9 cellular contexts compared by ENCODE assay signal in the genomic region with DNA sequence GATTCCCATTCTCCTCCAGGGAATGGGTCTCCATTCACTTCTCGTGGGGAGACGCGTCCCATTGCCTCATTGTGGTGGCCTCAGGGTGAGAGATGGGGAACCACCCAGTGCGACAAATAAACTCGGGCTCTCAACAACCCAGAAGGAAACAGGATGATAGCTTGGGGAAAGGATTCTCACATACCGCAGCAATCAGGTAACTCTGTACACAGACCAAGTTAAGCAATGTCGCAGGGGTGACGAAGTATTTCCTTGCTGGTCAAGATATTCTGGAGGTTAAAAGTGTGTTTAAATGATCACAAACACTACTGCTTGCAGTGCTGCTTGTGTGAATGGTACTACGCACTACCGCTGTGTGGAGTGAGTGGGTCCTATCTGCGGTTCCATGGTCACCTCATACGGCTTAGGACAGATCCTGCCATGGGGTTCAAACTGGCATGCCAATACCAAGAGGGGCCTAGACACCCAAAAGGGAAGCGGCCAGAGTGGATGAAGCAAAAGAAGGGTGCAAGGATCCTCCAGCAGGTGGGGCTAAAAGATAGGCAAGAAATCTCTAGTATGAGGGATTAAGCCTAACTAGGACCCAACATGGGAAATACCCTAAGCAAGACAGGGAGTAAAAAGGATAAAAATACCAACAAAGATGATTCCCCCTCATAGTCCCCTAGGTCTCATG.
DNase-seq lines count a peak whose midpoint lies in the region; ATAC-seq and TF ChIP-seq lines count a peak whose summit lies in the region.
"Had no signal": no experiment of that assay in that cellular context is flagged by ENCODE, and none has a peak within 500 bp of the region (broad histone marks: within the 10 kb centered on the region; RNA-seq: fewer than 3 reads in every experiment).

No MANE protein-coding gene starts in this region.

- H3K36me3 Mint-ChIP-seq in T-helper 17 cell (ENCODE audit: low read depth), result no peaks in the 10 kb centered on the region
- H3K36me3 Mint-ChIP-seq: natural killer cell treated with Interleukin-12 subunit alpha and Interleukin-12 subunit beta and Interleukin-15 and Interleukin-18, amount 100 ng/mL, for 72 hours had no signal

- ATAC-seq in T-helper 17 cell, result peak; percentile 87
- no peak for ATAC-seq in activated CD4-positive, CD25-positive, alpha-beta regulatory T cell treated with anti-CD3 and anti-CD28 coated beads, Interleukin-2, amount 50 U/mL, for 24 hours

- peak; percentile 57 for TF ChIP-seq CTCF in GM10266 (IDR thresholded peaks at IDR 0.05; ENCODE audit: control insufficient read depth, insufficient read depth, low read depth, missing control alignments)

- H3K9me3 ChIP-seq in T-helper 17 cell (ENCODE audit: control insufficient read depth, low read length, poor library complexity, severe bottlenecking), result no peaks in the 10 kb centered on the region

- peaks cover 5% of the 10 kb centered on the region for H3K4me1 Mint-ChIP-seq in T-helper 17 cell

- H3K4me3 Mint-ChIP-seq in T-helper 17 cell, result peak overlapping the region; percentile 5
- H3K4me3 Mint-ChIP-seq: natural killer cell treated with Interleukin-12 subunit alpha and Interleukin-12 subunit beta and Interleukin-15 and Interleukin-18, amount 100 ng/mL, for 72 hours had no signal

- DNase-seq in GM10266 (ENCODE audit: extremely low spot score) (peak; percentile 18), HCEC 1CT (peak; percentile 57), NCI-H1092 (lab: John Stamatoyannopoulos, UW) (peak; percentile 68), T-helper 17 cell (peak in 2 of 3 donors; percentile 22 to 41), astrocyte of the hippocampus (ENCODE audit: low read depth, low spot score) (peak; percentile 80), inferior parietal cortex (ENCODE audit: extremely low spot score) (peak; percentile 66)
- peak; percentile 49 to 67 for DNase-seq in stimulated activated CD4-positive, alpha-beta T cell treated with anti-CD3 and anti-CD28 coated beads, Interleukin-2, amount 100 ng/mL, for 24 hours

- H3K27me3 Mint-ChIP-seq in T-helper 17 cell, result no peaks in the 10 kb centered on the region
- H3K27me3 Mint-ChIP-seq: natural killer cell treated with Interleukin-12 subunit alpha and Interleukin-12 subunit beta and Interleukin-15 and Interleukin-18, amount 100 ng/mL, for 72 hours had no signal

- H3K27ac Mint-ChIP-seq in T-helper 17 cell, result peak overlapping the region; percentile 4
- H3K27ac Mint-ChIP-seq: natural killer cell treated with Interleukin-12 subunit alpha and Interleukin-12 subunit beta and Interleukin-15 and Interleukin-18, amount 100 ng/mL, for 72 hours had no signal

Comparison
In these comparisons a context has a peak if more than half of its experiments do, and no peak if none do; other contexts are left out.
1. DNase-seq: peak in every context shown above with its lines; median percentile 80 in astrocyte of the hippocampus; 68 in NCI-H1092; 66 in inferior parietal cortex; 58 in stimulated activated CD4-positive, alpha-beta T cell treated with anti-CD3 and anti-CD28 coated beads, Interleukin-2, amount 100 ng/mL, for 24 hours; 57 in HCEC 1CT; 32 in T-helper 17 cell; 18 in GM10266.